1 cellular context compared by ENCODE assay signal in the genomic region with DNA sequence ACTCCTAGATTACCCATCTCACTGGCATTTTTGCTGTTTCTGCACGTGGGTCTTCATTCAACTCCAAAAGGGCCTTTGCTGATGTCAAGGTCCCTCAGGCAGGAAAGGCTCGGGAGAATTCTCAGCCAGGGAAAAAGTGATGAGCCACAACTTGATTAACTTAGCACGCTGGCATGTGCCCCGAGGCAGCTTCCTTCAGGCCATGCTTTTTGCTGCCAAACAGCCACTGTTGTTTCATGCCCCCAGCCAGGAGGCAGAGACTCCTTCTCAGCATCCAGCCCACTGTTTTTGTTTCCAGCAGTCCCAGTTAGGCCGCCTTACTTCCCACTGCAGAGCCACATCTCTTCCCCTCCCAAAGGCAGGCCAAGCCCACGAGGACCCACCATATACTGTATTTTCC.
TF ChIP-seq lines count a peak whose summit lies in the region.

No MANE protein-coding gene starts in this region.

TF ChIP-seq in GM23338, 12 proteins besides CTCF, POLR2A, EP300 and RAD21 (continued from another document):
- TF ChIP-seq CREB1 (CRISPR knock-in tag; IDR thresholded peaks at IDR 0.05; ENCODE audit: low read depth), result no peak
- TF ChIP-seq STAT1 (IDR thresholded peaks at IDR 0.05; ENCODE audit: unreplicated experiment), result no peak
- no peak for TF ChIP-seq EZH2phosphoT487 (IDR thresholded peaks at IDR 0.05; ENCODE audit: unreplicated experiment)
- TF ChIP-seq POLR2AphosphoS5 (IDR thresholded peaks at IDR 0.05; ENCODE audit: low read depth), result no peak
- TF ChIP-seq NANOG (IDR thresholded peaks at IDR 0.05; ENCODE audit: borderline replicate concordance), result no peak
- TF ChIP-seq ZNF114 (CRISPR knock-in tag; IDR thresholded peaks at IDR 0.05), result no peak
- no peak for TF ChIP-seq ZNF462 (CRISPR knock-in tag; IDR thresholded peaks at IDR 0.05)
- no peak for TF ChIP-seq ETS1 (IDR thresholded peaks at IDR 0.05)
- TF ChIP-seq EZH2 (IDR thresholded peaks at IDR 0.05; ENCODE audit: low read depth, unreplicated experiment), result no peak
- TF ChIP-seq REST (IDR thresholded peaks at IDR 0.05; ENCODE audit: unreplicated experiment), result no peak
